ENCODE assay signal across 1 cellular context in the genomic region with DNA sequence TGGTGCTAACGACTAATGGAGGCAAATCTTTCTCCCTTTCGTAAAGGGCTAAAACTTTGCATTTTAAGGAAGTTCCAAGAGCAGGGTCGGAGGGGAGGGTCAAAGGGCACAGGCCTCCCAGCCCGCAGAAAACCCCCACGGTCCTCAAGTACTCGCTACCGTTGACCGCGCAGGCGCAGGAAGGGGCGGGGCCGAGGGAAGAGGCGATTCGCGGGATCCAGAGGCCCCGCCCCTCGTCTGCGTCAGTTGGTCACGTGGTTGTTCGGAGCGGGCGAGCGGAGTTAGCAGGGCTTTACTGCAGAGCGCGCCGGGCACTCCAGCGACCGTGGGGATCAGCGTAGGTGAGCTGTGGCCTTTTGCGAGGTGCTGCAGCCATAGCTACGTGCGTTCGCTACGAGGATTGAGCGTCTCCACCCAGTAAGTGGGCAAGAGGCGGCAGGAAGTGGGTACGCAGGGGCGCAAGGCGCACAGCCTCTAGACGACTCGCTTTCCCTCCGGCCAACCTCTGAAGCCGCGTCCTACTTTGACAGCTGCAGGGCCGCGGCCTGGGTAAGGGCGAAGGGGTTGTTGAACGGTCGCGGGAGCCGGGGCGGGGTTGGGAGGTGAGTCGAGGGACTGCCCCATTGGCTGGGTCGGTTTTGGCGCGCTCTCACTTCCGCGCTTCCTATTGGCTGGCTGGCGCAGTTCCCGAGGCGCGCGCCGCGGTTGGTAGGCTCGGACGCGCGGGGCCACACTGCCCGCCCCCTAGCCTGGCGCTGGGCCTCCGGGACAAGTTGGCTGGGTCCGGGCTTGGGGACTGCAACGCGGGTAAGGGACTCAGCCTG.
TF ChIP-seq lines count a peak whose summit lies in the region.

A gene (plus strand): TSS at position 242 of the 824 bp plus-strand sequence. CDS start 2,310 bp downstream, outside the sequence.

TF ChIP-seq in HEK293, 187 proteins besides CTCF, POLR2A, EP300 and RAD21 (continued from another document and continues in another):
- TF ChIP-seq, protein P1, sequence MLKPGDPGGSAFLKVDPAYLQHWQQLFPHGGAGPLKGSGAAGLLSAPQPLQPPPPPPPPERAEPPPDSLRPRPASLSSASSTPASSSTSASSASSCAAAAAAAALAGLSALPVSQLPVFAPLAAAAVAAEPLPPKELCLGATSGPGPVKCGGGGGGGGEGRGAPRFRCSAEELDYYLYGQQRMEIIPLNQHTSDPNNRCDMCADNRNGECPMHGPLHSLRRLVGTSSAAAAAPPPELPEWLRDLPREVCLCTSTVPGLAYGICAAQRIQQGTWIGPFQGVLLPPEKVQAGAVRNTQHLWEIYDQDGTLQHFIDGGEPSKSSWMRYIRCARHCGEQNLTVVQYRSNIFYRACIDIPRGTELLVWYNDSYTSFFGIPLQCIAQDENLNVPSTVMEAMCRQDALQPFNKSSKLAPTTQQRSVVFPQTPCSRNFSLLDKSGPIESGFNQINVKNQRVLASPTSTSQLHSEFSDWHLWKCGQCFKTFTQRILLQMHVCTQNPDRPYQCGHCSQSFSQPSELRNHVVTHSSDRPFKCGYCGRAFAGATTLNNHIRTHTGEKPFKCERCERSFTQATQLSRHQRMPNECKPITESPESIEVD (tag by site-specific recombination; IDR thresholded peaks at IDR 0.05) = no peak; the same call in 1 of the 2 replicates
- TF ChIP-seq HOXC10 (CRISPR knock-in tag; IDR thresholded peaks at IDR 0.05) = 0 out of 2 replicates have a peak, but pooled peaks have one; percentile 57
- TF ChIP-seq, protein P2, sequence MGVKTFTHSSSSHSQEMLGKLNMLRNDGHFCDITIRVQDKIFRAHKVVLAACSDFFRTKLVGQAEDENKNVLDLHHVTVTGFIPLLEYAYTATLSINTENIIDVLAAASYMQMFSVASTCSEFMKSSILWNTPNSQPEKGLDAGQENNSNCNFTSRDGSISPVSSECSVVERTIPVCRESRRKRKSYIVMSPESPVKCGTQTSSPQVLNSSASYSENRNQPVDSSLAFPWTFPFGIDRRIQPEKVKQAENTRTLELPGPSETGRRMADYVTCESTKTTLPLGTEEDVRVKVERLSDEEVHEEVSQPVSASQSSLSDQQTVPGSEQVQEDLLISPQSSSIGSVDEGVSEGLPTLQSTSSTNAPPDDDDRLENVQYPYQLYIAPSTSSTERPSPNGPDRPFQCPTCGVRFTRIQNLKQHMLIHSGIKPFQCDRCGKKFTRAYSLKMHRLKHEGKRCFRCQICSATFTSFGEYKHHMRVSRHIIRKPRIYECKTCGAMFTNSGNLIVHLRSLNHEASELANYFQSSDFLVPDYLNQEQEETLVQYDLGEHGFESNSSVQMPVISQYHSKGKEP (tag by site-specific recombination; IDR thresholded peaks at IDR 0.05) = 0 out of 2 replicates have a peak, but pooled peaks have one; percentile 16
- 0 out of 2 replicates have a peak, but pooled peaks have one; percentile 11 for TF ChIP-seq ZNF664 (tag by site-specific recombination; IDR thresholded peaks at IDR 0.05)
- no peak for TF ChIP-seq ZNF292 (tag by site-specific recombination; IDR thresholded peaks at IDR 0.05; ENCODE audit: borderline replicate concordance, low read depth)
- TF ChIP-seq, protein P3, sequence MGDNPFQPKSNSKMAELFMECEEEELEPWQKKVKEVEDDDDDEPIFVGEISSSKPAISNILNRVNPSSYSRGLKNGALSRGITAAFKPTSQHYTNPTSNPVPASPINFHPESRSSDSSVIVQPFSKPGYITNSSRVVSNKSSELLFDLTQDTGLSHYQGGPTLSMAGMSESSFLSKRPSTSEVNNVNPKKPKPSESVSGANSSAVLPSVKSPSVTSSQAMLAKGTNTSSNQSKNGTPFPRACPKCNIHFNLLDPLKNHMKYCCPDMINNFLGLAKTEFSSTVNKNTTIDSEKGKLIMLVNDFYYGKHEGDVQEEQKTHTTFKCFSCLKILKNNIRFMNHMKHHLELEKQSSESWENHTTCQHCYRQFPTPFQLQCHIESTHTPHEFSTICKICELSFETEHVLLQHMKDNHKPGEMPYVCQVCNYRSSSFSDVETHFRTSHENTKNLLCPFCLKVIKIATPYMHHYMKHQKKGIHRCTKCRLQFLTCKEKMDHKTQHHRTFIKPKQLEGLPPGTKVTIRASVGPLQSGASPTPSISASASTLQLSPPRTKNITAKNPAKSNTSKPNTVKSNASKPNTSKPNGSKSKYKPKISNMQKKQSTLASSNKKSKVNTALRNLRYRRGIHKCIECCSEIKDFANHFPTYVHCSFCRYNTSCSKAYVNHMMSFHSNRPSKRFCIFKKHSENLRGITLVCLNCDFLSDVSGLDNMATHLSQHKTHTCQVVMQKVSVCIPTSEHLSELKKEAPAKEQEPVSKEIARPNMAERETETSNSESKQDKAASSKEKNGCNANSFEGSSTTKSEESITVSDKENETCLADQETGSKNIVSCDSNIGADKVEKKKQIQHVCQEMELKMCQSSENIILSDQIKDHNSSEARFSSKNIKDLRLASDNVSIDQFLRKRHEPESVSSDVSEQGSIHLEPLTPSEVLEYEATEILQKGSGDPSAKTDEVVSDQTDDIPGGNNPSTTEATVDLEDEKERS (tag by site-specific recombination; IDR thresholded peaks at IDR 0.05) = 0 out of 2 replicates have a peak, but pooled peaks have one; percentile 37
- peak; percentile 73 for TF ChIP-seq SCRT2 (tag by site-specific recombination; IDR thresholded peaks at IDR 0.05)
- TF ChIP-seq, protein P4, sequence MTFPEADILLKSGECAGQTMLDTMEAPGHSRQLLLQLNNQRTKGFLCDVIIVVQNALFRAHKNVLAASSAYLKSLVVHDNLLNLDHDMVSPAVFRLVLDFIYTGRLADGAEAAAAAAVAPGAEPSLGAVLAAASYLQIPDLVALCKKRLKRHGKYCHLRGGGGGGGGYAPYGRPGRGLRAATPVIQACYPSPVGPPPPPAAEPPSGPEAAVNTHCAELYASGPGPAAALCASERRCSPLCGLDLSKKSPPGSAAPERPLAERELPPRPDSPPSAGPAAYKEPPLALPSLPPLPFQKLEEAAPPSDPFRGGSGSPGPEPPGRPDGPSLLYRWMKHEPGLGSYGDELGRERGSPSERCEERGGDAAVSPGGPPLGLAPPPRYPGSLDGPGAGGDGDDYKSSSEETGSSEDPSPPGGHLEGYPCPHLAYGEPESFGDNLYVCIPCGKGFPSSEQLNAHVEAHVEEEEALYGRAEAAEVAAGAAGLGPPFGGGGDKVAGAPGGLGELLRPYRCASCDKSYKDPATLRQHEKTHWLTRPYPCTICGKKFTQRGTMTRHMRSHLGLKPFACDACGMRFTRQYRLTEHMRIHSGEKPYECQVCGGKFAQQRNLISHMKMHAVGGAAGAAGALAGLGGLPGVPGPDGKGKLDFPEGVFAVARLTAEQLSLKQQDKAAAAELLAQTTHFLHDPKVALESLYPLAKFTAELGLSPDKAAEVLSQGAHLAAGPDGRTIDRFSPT (tag by site-specific recombination; IDR thresholded peaks at IDR 0.05) = peak; percentile 98
- TF ChIP-seq ZNF626 (tag by site-specific recombination; IDR thresholded peaks at IDR 0.05) = no peak
- peak; percentile 99 for TF ChIP-seq BCL11A (tag by site-specific recombination; IDR thresholded peaks at IDR 0.05; ENCODE audit: low read depth)
- TF ChIP-seq ZNF837 (tag by site-specific recombination; IDR thresholded peaks at IDR 0.05) = peak; percentile 86; the same call in 1 of the 2 replicates
- TF ChIP-seq ZNF548 (tag by site-specific recombination; IDR thresholded peaks at IDR 0.05) = no peak
- TF ChIP-seq ZNF248 (tag by site-specific recombination; IDR thresholded peaks at IDR 0.05) = no peak
- peak; percentile 63 for TF ChIP-seq ZFHX2 (tag by site-specific recombination; conservative IDR thresholded peaks at IDR 0.05)
- TF ChIP-seq ZNF132 (tag by site-specific recombination; IDR thresholded peaks at IDR 0.05; ENCODE audit: borderline replicate concordance) = no peak
- TF ChIP-seq ZNF121 (tag by site-specific recombination; IDR thresholded peaks at IDR 0.05) = no peak; the same call in 1 of the 2 replicates
- TF ChIP-seq ZNF558 (tag by site-specific recombination; IDR thresholded peaks at IDR 0.05) = peak; percentile 37; the same call in 1 of the 2 replicates
- TF ChIP-seq KLF9 (tag by site-specific recombination; IDR thresholded peaks at IDR 0.05; ENCODE audit: low read depth) = peak; percentile 76
- no peak for TF ChIP-seq ZNF138 (tag by site-specific recombination; IDR thresholded peaks at IDR 0.05; ENCODE audit: borderline replicate concordance)
- no peak for TF ChIP-seq ZNF366 (tag by site-specific recombination; conservative IDR thresholded peaks at IDR 0.05)
- no peak for TF ChIP-seq ZNF350 (tag by site-specific recombination; IDR thresholded peaks at IDR 0.05)
- peak; percentile 94 for TF ChIP-seq ZNF394 (tag by site-specific recombination; IDR thresholded peaks at IDR 0.05; ENCODE audit: borderline replicate concordance)
- TF ChIP-seq, protein P5, sequence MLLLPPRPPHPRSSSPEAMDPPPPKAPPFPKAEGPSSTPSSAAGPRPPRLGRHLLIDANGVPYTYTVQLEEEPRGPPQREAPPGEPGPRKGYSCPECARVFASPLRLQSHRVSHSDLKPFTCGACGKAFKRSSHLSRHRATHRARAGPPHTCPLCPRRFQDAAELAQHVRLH (tag by site-specific recombination; IDR thresholded peaks at IDR 0.05) = peak; percentile 97
- TF ChIP-seq, protein P6, sequence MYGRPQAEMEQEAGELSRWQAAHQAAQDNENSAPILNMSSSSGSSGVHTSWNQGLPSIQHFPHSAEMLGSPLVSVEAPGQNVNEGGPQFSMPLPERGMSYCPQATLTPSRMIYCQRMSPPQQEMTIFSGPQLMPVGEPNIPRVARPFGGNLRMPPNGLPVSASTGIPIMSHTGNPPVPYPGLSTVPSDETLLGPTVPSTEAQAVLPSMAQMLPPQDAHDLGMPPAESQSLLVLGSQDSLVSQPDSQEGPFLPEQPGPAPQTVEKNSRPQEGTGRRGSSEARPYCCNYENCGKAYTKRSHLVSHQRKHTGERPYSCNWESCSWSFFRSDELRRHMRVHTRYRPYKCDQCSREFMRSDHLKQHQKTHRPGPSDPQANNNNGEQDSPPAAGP (tag by site-specific recombination; IDR thresholded peaks at IDR 0.05) = peak; percentile 94
- TF ChIP-seq ZNF600 (tag by site-specific recombination; IDR thresholded peaks at IDR 0.05) = peak; percentile 97
- TF ChIP-seq ZFP69B (tag by site-specific recombination; IDR thresholded peaks at IDR 0.05) = peak; percentile 77
- TF ChIP-seq, protein P7, sequence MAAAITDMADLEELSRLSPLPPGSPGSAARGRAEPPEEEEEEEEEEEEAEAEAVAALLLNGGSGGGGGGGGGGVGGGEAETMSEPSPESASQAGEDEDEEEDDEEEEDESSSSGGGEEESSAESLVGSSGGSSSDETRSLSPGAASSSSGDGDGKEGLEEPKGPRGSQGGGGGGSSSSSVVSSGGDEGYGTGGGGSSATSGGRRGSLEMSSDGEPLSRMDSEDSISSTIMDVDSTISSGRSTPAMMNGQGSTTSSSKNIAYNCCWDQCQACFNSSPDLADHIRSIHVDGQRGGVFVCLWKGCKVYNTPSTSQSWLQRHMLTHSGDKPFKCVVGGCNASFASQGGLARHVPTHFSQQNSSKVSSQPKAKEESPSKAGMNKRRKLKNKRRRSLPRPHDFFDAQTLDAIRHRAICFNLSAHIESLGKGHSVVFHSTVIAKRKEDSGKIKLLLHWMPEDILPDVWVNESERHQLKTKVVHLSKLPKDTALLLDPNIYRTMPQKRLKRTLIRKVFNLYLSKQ (tag by site-specific recombination; IDR thresholded peaks at IDR 0.05; ENCODE audit: borderline replicate concordance) = 0 out of 2 replicates have a peak, but pooled peaks have one; percentile 57
- TF ChIP-seq, protein P8, sequence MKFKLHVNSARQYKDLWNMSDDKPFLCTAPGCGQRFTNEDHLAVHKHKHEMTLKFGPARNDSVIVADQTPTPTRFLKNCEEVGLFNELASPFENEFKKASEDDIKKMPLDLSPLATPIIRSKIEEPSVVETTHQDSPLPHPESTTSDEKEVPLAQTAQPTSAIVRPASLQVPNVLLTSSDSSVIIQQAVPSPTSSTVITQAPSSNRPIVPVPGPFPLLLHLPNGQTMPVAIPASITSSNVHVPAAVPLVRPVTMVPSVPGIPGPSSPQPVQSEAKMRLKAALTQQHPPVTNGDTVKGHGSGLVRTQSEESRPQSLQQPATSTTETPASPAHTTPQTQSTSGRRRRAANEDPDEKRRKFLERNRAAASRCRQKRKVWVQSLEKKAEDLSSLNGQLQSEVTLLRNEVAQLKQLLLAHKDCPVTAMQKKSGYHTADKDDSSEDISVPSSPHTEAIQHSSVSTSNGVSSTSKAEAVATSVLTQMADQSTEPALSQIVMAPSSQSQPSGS (tag by site-specific recombination; IDR thresholded peaks at IDR 0.05; ENCODE audit: low read depth) = no peak
- peak; percentile 21; the same call in 1 of the 2 replicates for TF ChIP-seq YY2 (tag by site-specific recombination; IDR thresholded peaks at IDR 0.05)
- TF ChIP-seq GLI4 (tag by site-specific recombination; IDR thresholded peaks at IDR 0.05) = peak; percentile 94
- TF ChIP-seq ZNF416 (tag by site-specific recombination; IDR thresholded peaks at IDR 0.05) = no peak
- peak; percentile 21; the same call in 1 of the 2 replicates for TF ChIP-seq EGR2 (tag by site-specific recombination; IDR thresholded peaks at IDR 0.05; ENCODE audit: low read depth)
- TF ChIP-seq ZSCAN16 (tag by site-specific recombination; IDR thresholded peaks at IDR 0.05) = peak; percentile 77; the same call in 1 of the 2 replicates
- no peak for TF ChIP-seq ZNF274 (IDR thresholded peaks at IDR 0.05; ENCODE audit: low read length)
- TF ChIP-seq ZNF274 (tag by site-specific recombination; IDR thresholded peaks at IDR 0.05; ENCODE audit: borderline replicate concordance) = no peak
- TF ChIP-seq YY1 (tag by site-specific recombination; IDR thresholded peaks at IDR 0.05) = peak; percentile 77
- TF ChIP-seq, protein P9, sequence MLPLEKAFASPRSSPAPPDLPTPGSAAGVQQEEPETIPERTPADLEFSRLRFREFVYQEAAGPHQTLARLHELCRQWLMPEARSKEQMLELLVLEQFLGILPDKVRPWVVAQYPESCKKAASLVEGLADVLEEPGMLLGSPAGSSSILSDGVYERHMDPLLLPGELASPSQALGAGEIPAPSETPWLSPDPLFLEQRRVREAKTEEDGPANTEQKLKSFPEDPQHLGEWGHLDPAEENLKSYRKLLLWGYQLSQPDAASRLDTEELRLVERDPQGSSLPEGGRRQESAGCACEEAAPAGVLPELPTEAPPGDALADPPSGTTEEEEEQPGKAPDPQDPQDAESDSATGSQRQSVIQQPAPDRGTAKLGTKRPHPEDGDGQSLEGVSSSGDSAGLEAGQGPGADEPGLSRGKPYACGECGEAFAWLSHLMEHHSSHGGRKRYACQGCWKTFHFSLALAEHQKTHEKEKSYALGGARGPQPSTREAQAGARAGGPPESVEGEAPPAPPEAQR (tag by site-specific recombination; IDR thresholded peaks at IDR 0.05) = no peak
- TF ChIP-seq ZBTB17 (tag by site-specific recombination; IDR thresholded peaks at IDR 0.05) = peak; percentile 93
- TF ChIP-seq SP2 (tag by site-specific recombination; IDR thresholded peaks at IDR 0.05) = peak; percentile 96
- TF ChIP-seq ZNF157 (tag by site-specific recombination; IDR thresholded peaks at IDR 0.05) = no peak
- no peak for TF ChIP-seq ZNF654 (tag by site-specific recombination; IDR thresholded peaks at IDR 0.05; ENCODE audit: low read depth)
